8 cellular contexts compared by ENCODE assay signal in genomic region chr22:19766506-19767426, GRCh38. TPM values are rescaled to one million over a fixed set of nuclear protein-coding genes. Genes with fewer than 3 reads are reported as not detected.
A peak's percentile ranks its signal among the peaks of the same experiment; 100 is the strongest.
DNase-seq lines count a peak whose midpoint lies in the region; ATAC-seq, FAIRE-seq and TF ChIP-seq lines count a peak whose summit lies in the region.

No MANE protein-coding gene starts in this region.

- H3K27ac ChIP-seq in body of pancreas (no peak overlapping the region), mesodermal cell (ENCODE audit: low read depth, low read length, severe bottlenecking) (no peak overlapping the region), thyroid gland (peak overlapping the region in 2 of 3 donors; percentile 41 to 61)

- DNase-seq in EL = peak; percentile 28
- DNase-seq in body of pancreas = peak; percentile 46 to 67 (median 54)
- DNase-seq in thyroid gland = peak in 1 of 2 donors; percentile 28
- no peak for DNase-seq in NCI-H446 (lab: John Stamatoyannopoulos, UW)
- DNase-seq in GM12891 (ENCODE audit: insufficient read length, low spot score) = no peak

- H3K36me3 ChIP-seq in body of pancreas (replicated peaks in 1 of 2; ENCODE audit: insufficient read depth in 1 of 2, low read depth in 2 of 2) = no peaks in the 10 kb centered on the region
- no peaks in the 10 kb centered on the region for H3K36me3 ChIP-seq in mesodermal cell (ENCODE audit: control insufficient read depth, insufficient read depth, low read length)
- H3K36me3 ChIP-seq in thyroid gland = no peaks in the 10 kb centered on the region

- no peak for FAIRE-seq in GM12891 (lab: Jason Lieb, UNC)

- no peaks in the 10 kb centered on the region for H3K9me3 ChIP-seq in body of pancreas
- no peaks in the 10 kb centered on the region for H3K9me3 ChIP-seq in mesodermal cell (ENCODE audit: control insufficient read depth, low read length)
- no peaks in the 10 kb centered on the region for H3K9me3 ChIP-seq in thyroid gland

- H3K27me3 ChIP-seq in body of pancreas = peaks cover 0 to 49% of the 10 kb centered on the region in 2 donors
- peaks cover 20% of the 10 kb centered on the region for H3K27me3 ChIP-seq in thyroid gland

- TF ChIP-seq POLR2A in body of pancreas (IDR thresholded peaks at IDR 0.05) (no peak), thyroid gland (IDR thresholded peaks at IDR 0.05) (no peak), GM12891 (IDR thresholded peaks at IDR 0.05; ENCODE audit: low read depth, low read length) (no peak)

- no peak overlapping the region for H3K4me3 ChIP-seq in body of pancreas
- H3K4me3 ChIP-seq in mesodermal cell (ENCODE audit: extremely low read depth, insufficient read depth, low read length, poor library complexity, severe bottlenecking) = peak overlapping the region; percentile 18
- peak overlapping the region in 1 of 3 donors; percentile 17 for H3K4me3 ChIP-seq in thyroid gland (replicated peaks in 1 of 3)

- intact Hi-C loops in body of pancreas (cut with DNase I) = no loop called here
- intact Hi-C loops in thyroid gland (cut with DNase I) = no loop called here

- H3K4me1 ChIP-seq in body of pancreas = peaks cover 16% of the 10 kb centered on the region
- peaks cover 16% of the 10 kb centered on the region for H3K4me1 ChIP-seq in mesodermal cell (ENCODE audit: control insufficient read depth, insufficient read depth, low read length, poor library complexity, severe bottlenecking)
- H3K4me1 ChIP-seq in thyroid gland = peaks cover 8 to 17% of the 10 kb centered on the region in 2 donors

- whole genome bisulfite sequencing in body of pancreas, 2 donors = 1 to 10% methylated on average over 2 to 100 of the region's 105 CpGs
- 2 to 4% methylated on average over 54 to 71 of the region's 105 CpGs for WGBS in mesodermal cell (ENCODE audit: insufficient coverage in 2 of 2), 2 experiments
- WGBS in thyroid gland, 2 donors = 20% methylated on average over 1 of the region's 105 CpGs; no CpG with 5 or more reads in 1 of the 2 donors

- peak in 4 of 7 experiments; percentile 3 to 30 (median 21) for TF ChIP-seq CTCF in body of pancreas (IDR thresholded peaks at IDR 0.05)
- TF ChIP-seq CTCF in thyroid gland (IDR thresholded peaks at IDR 0.05) = no peak

- ATAC-seq in SK-N-SH treated with all-trans-retinoic acid at 6 μM for 48 hours (peak; percentile 28), body of pancreas (peak; percentile 52), HG02884 (IDR thresholded peaks at IDR 0.05; ENCODE audit: unreplicated experiment) (no peak)

TF ChIP-seq in SK-N-SH treated with all-trans-retinoic acid at 6 μM for 48 hours, 23 proteins besides CTCF, POLR2A, EP300 and RAD21 (continues in another document):
- TF ChIP-seq OSR1 (CRISPR knock-in tag; IDR thresholded peaks at IDR 0.05) = no peak
- TF ChIP-seq GLIS3 (CRISPR knock-in tag; IDR thresholded peaks at IDR 0.05) = no peak
- no peak for TF ChIP-seq ZFP3 (CRISPR knock-in tag; IDR thresholded peaks at IDR 0.05)
- no peak for TF ChIP-seq ZFP30 (CRISPR knock-in tag; IDR thresholded peaks at IDR 0.05)
- no peak for TF ChIP-seq ZC3H10 (CRISPR knock-in tag; IDR thresholded peaks at IDR 0.05)
- TF ChIP-seq, protein P1, sequence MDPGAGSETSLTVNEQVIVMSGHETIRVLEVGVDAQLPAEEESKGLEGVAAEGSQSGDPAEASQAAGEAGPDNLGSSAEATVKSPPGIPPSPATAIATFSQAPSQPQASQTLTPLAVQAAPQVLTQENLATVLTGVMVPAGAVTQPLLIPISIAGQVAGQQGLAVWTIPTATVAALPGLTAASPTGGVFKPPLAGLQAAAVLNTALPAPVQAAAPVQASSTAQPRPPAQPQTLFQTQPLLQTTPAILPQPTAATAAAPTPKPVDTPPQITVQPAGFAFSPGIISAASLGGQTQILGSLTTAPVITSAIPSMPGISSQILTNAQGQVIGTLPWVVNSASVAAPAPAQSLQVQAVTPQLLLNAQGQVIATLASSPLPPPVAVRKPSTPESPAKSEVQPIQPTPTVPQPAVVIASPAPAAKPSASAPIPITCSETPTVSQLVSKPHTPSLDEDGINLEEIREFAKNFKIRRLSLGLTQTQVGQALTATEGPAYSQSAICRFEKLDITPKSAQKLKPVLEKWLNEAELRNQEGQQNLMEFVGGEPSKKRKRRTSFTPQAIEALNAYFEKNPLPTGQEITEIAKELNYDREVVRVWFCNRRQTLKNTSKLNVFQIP (CRISPR knock-in tag; IDR thresholded peaks at IDR 0.05; ENCODE audit: borderline replicate concordance, low read depth) = no peak
- no peak for TF ChIP-seq CSDC2 (CRISPR knock-in tag; IDR thresholded peaks at IDR 0.05)
- no peak for TF ChIP-seq ZNF70 (CRISPR knock-in tag; IDR thresholded peaks at IDR 0.05)
- TF ChIP-seq PPARA (CRISPR knock-in tag; IDR thresholded peaks at IDR 0.05; ENCODE audit: borderline replicate concordance) = no peak
- TF ChIP-seq, protein P2, sequence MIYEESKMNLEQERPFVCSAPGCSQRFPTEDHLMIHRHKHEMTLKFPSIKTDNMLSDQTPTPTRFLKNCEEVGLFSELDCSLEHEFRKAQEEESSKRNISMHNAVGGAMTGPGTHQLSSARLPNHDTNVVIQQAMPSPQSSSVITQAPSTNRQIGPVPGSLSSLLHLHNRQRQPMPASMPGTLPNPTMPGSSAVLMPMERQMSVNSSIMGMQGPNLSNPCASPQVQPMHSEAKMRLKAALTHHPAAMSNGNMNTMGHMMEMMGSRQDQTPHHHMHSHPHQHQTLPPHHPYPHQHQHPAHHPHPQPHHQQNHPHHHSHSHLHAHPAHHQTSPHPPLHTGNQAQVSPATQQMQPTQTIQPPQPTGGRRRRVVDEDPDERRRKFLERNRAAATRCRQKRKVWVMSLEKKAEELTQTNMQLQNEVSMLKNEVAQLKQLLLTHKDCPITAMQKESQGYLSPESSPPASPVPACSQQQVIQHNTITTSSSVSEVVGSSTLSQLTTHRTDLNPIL (CRISPR knock-in tag; IDR thresholded peaks at IDR 0.05; ENCODE audit: low read depth) = no peak
- TF ChIP-seq SNAI2 (CRISPR knock-in tag; IDR thresholded peaks at IDR 0.05) = no peak
- no peak for TF ChIP-seq BACH2 (CRISPR knock-in tag; IDR thresholded peaks at IDR 0.05; ENCODE audit: borderline replicate concordance)

TF ChIP-seq in GM12891, 5 proteins besides CTCF, POLR2A, EP300 and RAD21:
- TF ChIP-seq POU2F2 (IDR thresholded peaks at IDR 0.05; ENCODE audit: low read depth, low read length) (no peak), POLR2AphosphoS5 (IDR thresholded peaks at IDR 0.05; ENCODE audit: low read depth, low read length) (no peak), SPI1 (IDR thresholded peaks at IDR 0.05; ENCODE audit: low read depth, low read length) (no peak), TAF1 (IDR thresholded peaks at IDR 0.05; ENCODE audit: low read depth, low read length) (no peak), PAX5 (IDR thresholded peaks at IDR 0.05; ENCODE audit: insufficient read depth, low read length, severe bottlenecking) (no peak)
TF ChIP-seq in GM12891: peak in this region for 0.

RNA-seq across cellular contexts. Expression of gene TBX1, which starts 6.2 kb away (rescaled TPM):
- total RNA-seq in body of pancreas (1 to 10 TPM in 1 of 2 donors, not detected in 1; 1.0 TPM), thyroid gland (10 to 100 TPM in 2 of 4 donors, 1 to 10 TPM in 2; 7.6 to 34.3 (median 18.5) TPM)
- 0.77 TPM for polyA plus RNA-seq in mesodermal cell (2013, experiment 1 of 2)
- 0.56 TPM for polyA plus RNA-seq in mesodermal cell (2013, experiment 2 of 2)
- not detected for polyA plus RNA-seq in GM12891 (2012; ENCODE audit: low read depth, missing spikeins)

RNA-seq across cellular contexts. Expression of gene GP1BB, which starts 43.4 kb away (rescaled TPM):
- 10 to 100 TPM in 1 of 2 donors, 1 to 10 TPM in 1; 6.2 to 29.7 TPM for total RNA-seq in body of pancreas
- 3.2 TPM for polyA plus RNA-seq in mesodermal cell (2013, experiment 1 of 2)
- polyA plus RNA-seq in mesodermal cell (2013, experiment 2 of 2) = 2.3 TPM
- total RNA-seq in thyroid gland = 1 to 10 TPM; 1.5 to 6.6 (median 3.1) TPM
- not detected for polyA plus RNA-seq in GM12891 (2012; ENCODE audit: low read depth, missing spikeins)

RNA-seq across cellular contexts. Expression of gene SEPTIN5, which starts 52.5 kb away (rescaled TPM):
- total RNA-seq in body of pancreas = 10 to 100 TPM; 15.0 to 15.2 TPM
- 19.2 TPM for polyA plus RNA-seq in mesodermal cell (2013, experiment 1 of 2)
- polyA plus RNA-seq in mesodermal cell (2013, experiment 2 of 2) = 17.6 TPM
- 100 to 1,000 TPM in 1 of 4 donors, 10 to 100 TPM in 3; 14.0 to 124 (median 27.3) TPM for total RNA-seq in thyroid gland
- 0.74 TPM for polyA plus RNA-seq in GM12891 (2012; ENCODE audit: low read depth, missing spikeins)

Comparison
In these comparisons a context has a peak if more than half of its experiments do, and no peak if none do; other contexts are left out.
1. DNase-seq: peak in EL (single experiment) and body of pancreas (4 of 4); none in NCI-H446 (0 of 2) and GM12891 (single experiment).
2. H3K27ac ChIP-seq: peak in thyroid gland (2 of 3); none in body of pancreas (0 of 4) and mesodermal cell (single experiment).
3. CTCF ChIP-seq: peak in body of pancreas (4 of 7); none in thyroid gland (0 of 6).
4. RNA of gene TBX1, which starts 6.2 kb away (total RNA-seq): 7.6 to 34.3 TPM in thyroid gland; 1.0 TPM in body of pancreas; every median in the first group is over 4 times any median in the second.